16 cellular contexts compared by ENCODE assay signal in the genomic region with DNA sequence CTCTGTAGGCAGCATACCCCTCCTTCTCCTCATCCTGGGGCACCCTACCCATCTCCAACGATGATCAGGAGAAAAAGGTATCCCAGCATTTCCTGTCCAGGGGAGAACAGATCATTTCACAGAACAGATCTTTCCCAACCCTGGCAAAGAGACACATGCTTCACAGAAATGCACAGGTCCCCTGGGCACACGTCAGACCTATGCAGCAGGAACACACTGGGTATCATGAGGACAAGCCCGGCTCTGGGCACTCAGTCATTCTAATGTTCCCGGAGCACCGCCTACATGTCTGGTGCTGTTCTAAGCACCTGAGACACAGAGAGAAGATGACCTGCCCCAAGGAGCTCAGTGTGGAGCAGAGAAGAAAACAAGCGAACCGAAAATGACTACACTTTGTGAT. TPM values are rescaled to one million over a fixed set of nuclear protein-coding genes. Genes with fewer than 3 reads are reported as not detected.
DNase-seq lines count a peak whose midpoint lies in the region; ATAC-seq and TF ChIP-seq lines count a peak whose summit lies in the region.
"Had no signal": no experiment of that assay in that cellular context is flagged by ENCODE, and none has a peak within 500 bp of the region (broad histone marks: within the 10 kb centered on the region; RNA-seq: fewer than 3 reads in every experiment).

No MANE protein-coding gene starts in this region.

- H3K4me2 ChIP-seq in trophoblast cell (ENCODE audit: low read length): no peak overlapping the region

- H3K4ac ChIP-seq in trophoblast cell (ENCODE audit: low read depth, low read length): peak overlapping the region; percentile 35

- TF ChIP-seq CTCF in CD4-positive, alpha-beta T cell (IDR thresholded peaks at IDR 0.05): no peak
- no peak for TF ChIP-seq CTCF in gastrocnemius medialis (IDR thresholded peaks at IDR 0.05 in 4 of 5, conservative IDR thresholded peaks at IDR 0.05 in 1 of 5)
- TF ChIP-seq CTCF in upper lobe of right lung (IDR thresholded peaks at IDR 0.05): no peak

- peaks cover 81% of the 10 kb centered on the region for H3K36me3 Mint-ChIP-seq in CD4-positive, alpha-beta T cell (ENCODE audit: low read depth)
- H3K36me3 Mint-ChIP-seq in activated CD4-positive, alpha-beta memory T cell treated with anti-CD3 and anti-CD28 coated beads, Interleukin-2, amount 10 ng/mL, durations not matched to agents 7 days and 5 days (ENCODE audit: low read depth): peaks cover 33% of the 10 kb centered on the region

- intact Hi-C loops in CD4-positive, alpha-beta T cell (cut with DNase I, micrococcal nuclease): no loop called here
- intact Hi-C loops in Right ventricle myocardium superior (cut with DNase I) (loop anchor here (5.0 kb wide), 1 partner anchor 54 kb away; a partner anchor contains a TSS), gastrocnemius medialis (cut with DNase I; ENCODE audit: low total_unique reads) (no loop called here), upper lobe of right lung (cut with DNase I) (no loop called here)

- H3K4me3 ChIP-seq in SJCRH30 (no peak overlapping the region), trophoblast cell (ENCODE audit: low read depth, low read length) (no peak overlapping the region), gastrocnemius medialis (no peak overlapping the region), upper lobe of right lung (no peak overlapping the region)
- H3K4me3 ChIP-seq: pancreas had no signal

- H3K27ac ChIP-seq in CD4-positive, alpha-beta T cell (ENCODE audit: low read depth, low read length): no peak overlapping the region
- H3K27ac ChIP-seq in SJCRH30 (peak overlapping the region; percentile 13; the same call in 1 of the 2 replicates), trophoblast cell (ENCODE audit: low read depth, low read length) (peak overlapping the region; percentile 37), gastrocnemius medialis (peak overlapping the region in 1 of 4 donors; percentile 27), upper lobe of right lung (no peak overlapping the region)

- TF ChIP-seq POLR2A in gastrocnemius medialis (IDR thresholded peaks at IDR 0.05): no peak

- CTCF ChIA-PET in CD4-positive, alpha-beta T cell (lab: Charles Lee): interaction anchor here (1.9 kb wide), 1 partner anchor 12 kb away, joined by 6 read pairs; no protein-coding TSS in a partner anchor
- CTCF ChIA-PET in activated CD4-positive, alpha-beta memory T cell treated with anti-CD3 and anti-CD28 coated beads, Interleukin-2, amount 10 ng/mL, durations not matched to agents 7 days and 5 days (lab: Charles Lee): interaction anchor here (2.6 kb wide), 1 partner anchor 12 kb away, joined by 21 read pairs; no protein-coding TSS in a partner anchor

- H2BK120ac ChIP-seq in trophoblast cell (ENCODE audit: insufficient read depth, low read length, poor library complexity): peak overlapping the region; percentile 3

- peak overlapping the region; percentile 44 for H4K8ac ChIP-seq in trophoblast cell (ENCODE audit: low read depth, low read length)

- H3K9me3 Mint-ChIP-seq in CD4-positive, alpha-beta T cell: peaks cover 7% of the 10 kb centered on the region
- H3K9me3 Mint-ChIP-seq in activated CD4-positive, alpha-beta memory T cell treated with anti-CD3 and anti-CD28 coated beads, Interleukin-2, amount 10 ng/mL, durations not matched to agents 7 days and 5 days: peaks cover 22% of the 10 kb centered on the region

- H3K36me3 ChIP-seq in SJCRH30: peaks cover 57% of the 10 kb centered on the region
- peaks cover 55 to 62% of the 10 kb centered on the region in 2 experiments for H3K36me3 ChIP-seq in trophoblast cell (ENCODE audit: control insufficient read depth in 1 of 2, insufficient read depth in 2 of 2, low read length in 2 of 2)
- no peaks in the 10 kb centered on the region for H3K36me3 ChIP-seq in gastrocnemius medialis
- peaks cover 34% of the 10 kb centered on the region for H3K36me3 ChIP-seq in upper lobe of right lung

- in situ Hi-C loops in gastrocnemius medialis (cut with MboI; ENCODE audit: low sequenced_read_pairs in 4 of 4): no loop called here

- peaks cover 79% of the 10 kb centered on the region for H3K4me1 Mint-ChIP-seq in CD4-positive, alpha-beta T cell (ENCODE audit: low read depth)
- peaks cover 2% of the 10 kb centered on the region for H3K4me1 Mint-ChIP-seq in activated CD4-positive, alpha-beta memory T cell treated with anti-CD3 and anti-CD28 coated beads, Interleukin-2, amount 10 ng/mL, durations not matched to agents 7 days and 5 days

- H3K79me2 ChIP-seq in trophoblast cell (ENCODE audit: control insufficient read depth, insufficient read depth, low read length, poor library complexity): peaks cover 18% of the 10 kb centered on the region

- no peak overlapping the region for H2AFZ ChIP-seq in trophoblast cell (ENCODE audit: insufficient read depth, low read length, poor library complexity)

- H2AK5ac ChIP-seq in trophoblast cell (ENCODE audit: low read length): peak overlapping the region; percentile 20

- H4K91ac ChIP-seq in trophoblast cell (ENCODE audit: low read depth, low read length): peak overlapping the region; percentile 69

- no peak overlapping the region for H3K9ac ChIP-seq in trophoblast cell (ENCODE audit: low read length)

- peak overlapping the region; percentile 78 for H3K27ac Mint-ChIP-seq in CD4-positive, alpha-beta T cell
- no peak overlapping the region for H3K27ac Mint-ChIP-seq in activated CD4-positive, alpha-beta memory T cell treated with anti-CD3 and anti-CD28 coated beads, Interleukin-2, amount 10 ng/mL, durations not matched to agents 7 days and 5 days

- no peak for ATAC-seq in CD4-positive, alpha-beta T cell (ENCODE audit: poor library complexity)
- ATAC-seq in Right ventricle myocardium superior (ENCODE audit: poor library complexity): peak; percentile 19
- no peak for ATAC-seq in gastrocnemius medialis
- ATAC-seq in upper lobe of right lung: no peak
- no peak for ATAC-seq in GM18498 (IDR thresholded peaks at IDR 0.05; ENCODE audit: unreplicated experiment)

- no peak overlapping the region for H4K12ac ChIP-seq in trophoblast cell (ENCODE audit: low read depth, low read length)

- H3K27me3 Mint-ChIP-seq in CD4-positive, alpha-beta T cell: no peaks in the 10 kb centered on the region
- no peaks in the 10 kb centered on the region for H3K27me3 Mint-ChIP-seq in activated CD4-positive, alpha-beta memory T cell treated with anti-CD3 and anti-CD28 coated beads, Interleukin-2, amount 10 ng/mL, durations not matched to agents 7 days and 5 days

- H2BK12ac ChIP-seq in trophoblast cell (ENCODE audit: low read length): peak overlapping the region; percentile 51

- H2BK5ac ChIP-seq in trophoblast cell (ENCODE audit: low read depth, low read length, poor library complexity): peak overlapping the region; percentile 57

- peaks cover 29% of the 10 kb centered on the region for H3K79me1 ChIP-seq in trophoblast cell (ENCODE audit: low read length)

- peak overlapping the region; percentile 63 for H3K18ac ChIP-seq in trophoblast cell (ENCODE audit: low read length)

- peaks cover 10% of the 10 kb centered on the region for H3K9me3 ChIP-seq in CD4-positive, alpha-beta T cell (ENCODE audit: control insufficient read depth, low read length)
- peaks cover 6% of the 10 kb centered on the region for H3K9me3 ChIP-seq in SJCRH30 (replicated peaks)
- peaks cover 8% of the 10 kb centered on the region for H3K9me3 ChIP-seq in trophoblast cell (ENCODE audit: insufficient read depth, low read depth, low read length)
- H3K9me3 ChIP-seq in gastrocnemius medialis: no peaks in the 10 kb centered on the region
- no peaks in the 10 kb centered on the region for H3K9me3 ChIP-seq in upper lobe of right lung
- H3K9me3 ChIP-seq: pancreas had no signal

- WGBS in trophoblast cell (ENCODE audit: extremely low coverage, insufficient coverage, insufficient read length): no CpG with 5 or more reads among the region's 7 CpGs

- H3K4me3 Mint-ChIP-seq in CD4-positive, alpha-beta T cell: no peak overlapping the region
- no peak overlapping the region for H3K4me3 Mint-ChIP-seq in activated CD4-positive, alpha-beta memory T cell treated with anti-CD3 and anti-CD28 coated beads, Interleukin-2, amount 10 ng/mL, durations not matched to agents 7 days and 5 days

- POLR2A ChIA-PET in CD4-positive, alpha-beta T cell (lab: Charles Lee): no interaction called here
- POLR2A ChIA-PET in activated CD4-positive, alpha-beta memory T cell treated with anti-CD3 and anti-CD28 coated beads, Interleukin-2, amount 10 ng/mL, durations not matched to agents 7 days and 5 days (lab: Charles Lee): no interaction called here

- peak overlapping the region; percentile 69 for H3K14ac ChIP-seq in trophoblast cell (ENCODE audit: low read length)

- no peak overlapping the region for H3K23ac ChIP-seq in trophoblast cell (ENCODE audit: low read length)

- peaks cover 31% of the 10 kb centered on the region for H3K4me1 ChIP-seq in SJCRH30
- peaks cover 33% of the 10 kb centered on the region in 2 experiments for H3K4me1 ChIP-seq in trophoblast cell (ENCODE audit: control insufficient read depth in 1 of 2, insufficient read depth in 2 of 2, low read length in 2 of 2)
- peaks cover 8 to 12% of the 10 kb centered on the region in 2 donors for H3K4me1 ChIP-seq in gastrocnemius medialis
- peaks cover 15% of the 10 kb centered on the region for H3K4me1 ChIP-seq in upper lobe of right lung

- H3K27me3 ChIP-seq in CD4-positive, alpha-beta T cell (ENCODE audit: control insufficient read depth, insufficient read depth, low read length): no peaks in the 10 kb centered on the region
- H3K27me3 ChIP-seq in SJCRH30: no peaks in the 10 kb centered on the region
- no peaks in the 10 kb centered on the region for H3K27me3 ChIP-seq in trophoblast cell (ENCODE audit: insufficient read depth, low read length)
- no peaks in the 10 kb centered on the region for H3K27me3 ChIP-seq in gastrocnemius medialis
- H3K27me3 ChIP-seq in upper lobe of right lung: no peaks in the 10 kb centered on the region
- H3K27me3 ChIP-seq: pancreas had no signal

- no peak for DNase-seq in CD4-positive, alpha-beta T cell
- DNase-seq in SJCRH30: no peak
- DNase-seq in Right ventricle myocardium superior: no peak
- DNase-seq in trophoblast cell: no peak
- DNase-seq in gastrocnemius medialis: no peak
- DNase-seq in activated CD4-positive, alpha-beta memory T cell treated with anti-CD3 and anti-CD28 coated beads, Interleukin-2, amount 10 ng/mL, durations not matched to agents 7 days and 5 days: no peak
- no peak for DNase-seq in upper lobe of right lung
- DNase-seq: activated CD8-positive, alpha-beta memory T cell treated with anti-CD3 and anti-CD28 coated beads, Interleukin-2, amount 50 U/mL, for 48 hours; EL; head of caudate nucleus; NCI-H1092; NCI-H526 treated with DMSO at 0.1 percent for 48 hours; SHP77; stimulated activated CD8-positive, alpha-beta memory T cell treated with anti-CD3 and anti-CD28 coated beads, Interleukin-4, amount 100 ng/mL, for 48 hours had no signal

RNA-seq across cellular contexts. Expression of a gene that starts 56.2 kb away (rescaled TPM):
- 100 to 1,000 TPM; 128 to 143 TPM for total RNA-seq in CD4-positive, alpha-beta T cell
- 101 and 104 TPM in 2 replicates for total RNA-seq in SJCRH30 (2014; rRNA removed; shearing (Covaris generic))
- total RNA-seq in Right ventricle myocardium superior: 92.5 TPM
- 427 and 440 TPM in 2 replicates for polyA plus RNA-seq in trophoblast cell (2013)
- total RNA-seq in gastrocnemius medialis: 10 to 100 TPM; 10.0 to 17.3 (median 14.1) TPM
- total RNA-seq in activated CD4-positive, alpha-beta memory T cell treated with anti-CD3 and anti-CD28 coated beads, Interleukin-2, amount 10 ng/mL, durations not matched to agents 7 days and 5 days: 10 to 100 TPM; 34.7 to 37.1 TPM
- total RNA-seq in upper lobe of right lung: 177 TPM

Comparison
In these comparisons a context has a peak if more than half of its experiments do, and no peak if none do; other contexts are left out.
1. H3K27ac ChIP-seq: peak in SJCRH30 (single experiment) and trophoblast cell (single experiment); none in CD4-positive, alpha-beta T cell (single experiment) and upper lobe of right lung (single experiment).